ENCODE assay signal across 8 cellular contexts in the genomic region with DNA sequence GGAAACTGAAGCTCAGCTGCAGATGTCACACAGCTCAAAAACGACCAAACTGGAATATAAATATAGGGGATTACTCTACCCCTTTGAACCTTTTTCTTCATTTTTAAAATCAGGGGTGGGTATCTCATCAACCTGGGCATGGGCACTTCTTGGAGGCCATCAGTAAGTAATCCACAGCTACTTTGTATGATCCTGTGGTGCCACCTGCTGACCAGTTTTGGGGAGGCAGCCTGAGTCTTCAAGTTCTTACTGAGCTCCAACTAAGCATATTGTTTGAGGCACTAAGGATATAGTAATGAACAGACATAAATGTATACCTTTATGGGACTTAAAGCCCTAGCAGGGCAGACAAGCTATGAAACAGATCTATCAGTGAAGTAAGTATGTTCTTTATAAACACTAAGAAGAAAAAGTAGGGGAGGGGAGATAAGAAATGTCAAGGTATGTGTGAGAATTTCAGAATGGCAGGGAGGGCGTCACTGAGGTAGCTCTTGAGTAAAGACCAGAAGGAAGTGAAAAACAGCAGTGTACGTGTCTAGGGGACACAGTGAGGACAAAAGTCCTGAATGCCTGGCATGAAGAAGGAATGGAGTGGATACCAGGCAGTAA. TPM values are rescaled to one million over a fixed set of nuclear protein-coding genes. Genes with fewer than 3 reads are reported as not detected.
DNase-seq lines count a peak whose midpoint lies in the region; ATAC-seq and TF ChIP-seq lines count a peak whose summit lies in the region.

No MANE protein-coding gene starts in this region.

- H3K27ac Mint-ChIP-seq in nephron, result no peak overlapping the region
- H3K27ac Mint-ChIP-seq in stimulated activated naive CD8-positive, alpha-beta T cell treated with anti-CD3 and anti-CD28 coated beads, Interleukin-15, amount 100 ng/mL, for 72 hours, result no peak overlapping the region

- ATAC-seq in HG02870 (IDR thresholded peaks at IDR 0.05; ENCODE audit: unreplicated experiment) (peak; percentile 66), esophagus mucosa (peak; percentile 65)
- ATAC-seq in stimulated activated naive CD8-positive, alpha-beta T cell treated with anti-CD3 and anti-CD28 coated beads, Interleukin-15, amount 100 ng/mL, for 72 hours, result peak; percentile 57

- H3K4me1 Mint-ChIP-seq in nephron, result peaks cover 4% of the 10 kb centered on the region
- no peaks in the 10 kb centered on the region for H3K4me1 Mint-ChIP-seq in stimulated activated naive CD8-positive, alpha-beta T cell treated with anti-CD3 and anti-CD28 coated beads, Interleukin-15, amount 100 ng/mL, for 72 hours

- H3K36me3 Mint-ChIP-seq in nephron (ENCODE audit: low read depth), result peaks cover 10% of the 10 kb centered on the region

- DNase-seq in NCI-H1436 (lab: John Stamatoyannopoulos, UW) (peak; percentile 50), NCI-H1436 treated with DMSO at 0.1 percent for 48 hours (lab: John Stamatoyannopoulos, UW) (no peak), NCI-H774 (lab: John Stamatoyannopoulos, UW) (peak; percentile 21), activated T-cell treated with anti-CD3 and anti-CD28 coated beads for 1 hour (ENCODE audit: low read depth) (peak; percentile 70)
- peak; percentile 53 to 59 for DNase-seq in stimulated activated naive CD8-positive, alpha-beta T cell treated with anti-CD3 and anti-CD28 coated beads, Interleukin-15, amount 100 ng/mL, for 72 hours

- no peaks in the 10 kb centered on the region for H3K9me3 Mint-ChIP-seq in nephron
- no peaks in the 10 kb centered on the region for H3K9me3 Mint-ChIP-seq in stimulated activated naive CD8-positive, alpha-beta T cell treated with anti-CD3 and anti-CD28 coated beads, Interleukin-15, amount 100 ng/mL, for 72 hours

- no peaks in the 10 kb centered on the region for H3K27me3 Mint-ChIP-seq in nephron (ENCODE audit: low read depth)
- H3K27me3 Mint-ChIP-seq in stimulated activated naive CD8-positive, alpha-beta T cell treated with anti-CD3 and anti-CD28 coated beads, Interleukin-15, amount 100 ng/mL, for 72 hours, result no peaks in the 10 kb centered on the region

- peak; percentile 76 to 82 (median 82) for TF ChIP-seq CTCF in nephron (IDR thresholded peaks at IDR 0.05; ENCODE audit: unreplicated experiment in 3 of 3)

- H3K4me3 Mint-ChIP-seq in nephron, result no peak overlapping the region
- H3K4me3 Mint-ChIP-seq in stimulated activated naive CD8-positive, alpha-beta T cell treated with anti-CD3 and anti-CD28 coated beads, Interleukin-15, amount 100 ng/mL, for 72 hours, result no peak overlapping the region

RNA-seq across cellular contexts. Expression of a gene that starts 18.4 kb away (rescaled TPM):
- 1.00 TPM for total RNA-seq in esophagus mucosa
